ENCODE assay signal across 9 cellular contexts in the genomic region with DNA sequence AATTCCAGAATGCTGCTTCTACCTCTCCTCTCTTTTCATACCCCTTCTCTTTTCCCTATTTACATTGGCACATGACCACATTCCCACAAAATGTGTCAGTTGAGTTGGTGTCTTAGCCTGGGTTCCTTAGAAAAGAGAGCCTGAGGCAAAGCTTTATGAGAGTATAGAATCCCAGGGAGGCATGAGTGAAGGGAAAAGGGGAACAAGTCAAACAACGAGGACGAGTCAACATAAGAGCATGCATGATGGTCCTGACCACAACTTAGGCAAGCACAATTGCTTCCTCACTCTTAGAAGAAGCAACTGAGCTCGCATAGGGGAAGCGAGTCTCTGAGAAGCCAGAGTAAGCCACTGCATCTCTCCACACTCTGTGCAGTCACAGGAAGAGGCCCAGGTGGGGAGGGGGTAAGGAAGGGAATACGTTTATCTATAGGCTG. TPM values are rescaled to one million over a fixed set of nuclear protein-coding genes. Genes with fewer than 3 reads are reported as not detected.
DNase-seq lines count a peak whose midpoint lies in the region; ATAC-seq lines count a peak whose summit lies in the region.
"Had no signal": no experiment of that assay in that cellular context is flagged by ENCODE, and none has a peak within 500 bp of the region (broad histone marks: within the 10 kb centered on the region; RNA-seq: fewer than 3 reads in every experiment).

No MANE protein-coding gene starts in this region.

- ATAC-seq in stimulated activated naive B cell treated with anti-CD40 and anti-IgM and Interleukin-4, amounts not matched to agents 10 μg/mL and 1 μg/mL and 100 μg/mL, for 72 hours (replicated peaks) = peak; percentile 88 to 93
- no peak for ATAC-seq in HG03460 (IDR thresholded peaks at IDR 0.05; ENCODE audit: unreplicated experiment)

- no peaks in the 10 kb centered on the region for H3K36me3 Mint-ChIP-seq in activated CD4-positive, alpha-beta T cell treated with anti-CD3 and anti-CD28 coated beads, Interleukin-2, amount 10 ng/mL, durations not matched to agents 24 days and 14 days (ENCODE audit: low read depth)
- no peaks in the 10 kb centered on the region for H3K36me3 Mint-ChIP-seq in stimulated activated naive B cell treated with anti-CD40 and anti-IgM and Interleukin-4, amounts not matched to agents 10 μg/mL and 1 μg/mL and 100 μg/mL, for 72 hours

- DNase-seq in activated CD4-positive, alpha-beta T cell treated with anti-CD3 and anti-CD28 coated beads, Interleukin-2, amount 10 ng/mL, durations not matched to agents 24 days and 14 days = peak; percentile 74
- no peak for DNase-seq in activated CD4-positive, alpha-beta T cell treated with anti-CD3 and anti-CD28 coated beads for 4 hours
- DNase-seq in SKM-1 (lab: John Stamatoyannopoulos, UW; ENCODE audit: unreplicated experiment) = peak; percentile 94
- peak; percentile 52 for DNase-seq in fibroblast of peridontal ligament (ENCODE audit: extremely low read depth)
- DNase-seq in stimulated activated naive B cell treated with anti-CD40 and anti-IgM and Interleukin-4, amounts not matched to agents 10 μg/mL and 1 μg/mL and 100 μg/mL, for 72 hours = no peak
- DNase-seq in COLO668 (lab: John Stamatoyannopoulos, UW; ENCODE audit: unreplicated experiment) = no peak
- DNase-seq in stimulated activated naive CD4-positive, alpha-beta T cell treated with Interleukin-2 at 50 U/mL for 16 hours (lab: John Stamatoyannopoulos, UW) = no peak
- DNase-seq: activated CD4-positive, alpha-beta T cell treated with anti-CD3 and anti-CD28 coated beads for 48 hours had no signal

- H3K27me3 Mint-ChIP-seq in activated CD4-positive, alpha-beta T cell treated with anti-CD3 and anti-CD28 coated beads, Interleukin-2, amount 10 ng/mL, durations not matched to agents 24 days and 14 days = no peaks in the 10 kb centered on the region
- no peaks in the 10 kb centered on the region for H3K27me3 Mint-ChIP-seq in stimulated activated naive B cell treated with anti-CD40 and anti-IgM and Interleukin-4, amounts not matched to agents 10 μg/mL and 1 μg/mL and 100 μg/mL, for 72 hours

- H3K27ac Mint-ChIP-seq in activated CD4-positive, alpha-beta T cell treated with anti-CD3 and anti-CD28 coated beads, Interleukin-2, amount 10 ng/mL, durations not matched to agents 24 days and 14 days = peak overlapping the region; percentile 10
- no peak overlapping the region for H3K27ac Mint-ChIP-seq in stimulated activated naive B cell treated with anti-CD40 and anti-IgM and Interleukin-4, amounts not matched to agents 10 μg/mL and 1 μg/mL and 100 μg/mL, for 72 hours

- H3K4me1 Mint-ChIP-seq in activated CD4-positive, alpha-beta T cell treated with anti-CD3 and anti-CD28 coated beads, Interleukin-2, amount 10 ng/mL, durations not matched to agents 24 days and 14 days = peaks cover 8% of the 10 kb centered on the region
- peaks cover 2 to 10% of the 10 kb centered on the region in 2 donors for H3K4me1 Mint-ChIP-seq in stimulated activated naive B cell treated with anti-CD40 and anti-IgM and Interleukin-4, amounts not matched to agents 10 μg/mL and 1 μg/mL and 100 μg/mL, for 72 hours

- H3K4me3 Mint-ChIP-seq in activated CD4-positive, alpha-beta T cell treated with anti-CD3 and anti-CD28 coated beads, Interleukin-2, amount 10 ng/mL, durations not matched to agents 24 days and 14 days = no peak overlapping the region
- no peak overlapping the region for H3K4me3 Mint-ChIP-seq in stimulated activated naive B cell treated with anti-CD40 and anti-IgM and Interleukin-4, amounts not matched to agents 10 μg/mL and 1 μg/mL and 100 μg/mL, for 72 hours

- intact Hi-C loops in activated CD4-positive, alpha-beta T cell treated with anti-CD3 and anti-CD28 coated beads, Interleukin-2, amount 10 ng/mL, durations not matched to agents 24 days and 14 days (cut with micrococcal nuclease) = no loop called here

- H3K9me3 Mint-ChIP-seq in activated CD4-positive, alpha-beta T cell treated with anti-CD3 and anti-CD28 coated beads, Interleukin-2, amount 10 ng/mL, durations not matched to agents 24 days and 14 days = no peaks in the 10 kb centered on the region
- no peaks in the 10 kb centered on the region for H3K9me3 Mint-ChIP-seq in stimulated activated naive B cell treated with anti-CD40 and anti-IgM and Interleukin-4, amounts not matched to agents 10 μg/mL and 1 μg/mL and 100 μg/mL, for 72 hours

RNA-seq across cellular contexts. Expression of gene ZNF774, which starts 15.4 kb away (rescaled TPM):
- total RNA-seq in activated CD4-positive, alpha-beta T cell treated with anti-CD3 and anti-CD28 coated beads, Interleukin-2, amount 10 ng/mL, durations not matched to agents 24 days and 14 days = 1.2 and 2.3 TPM in 2 replicates

RNA-seq across cellular contexts. Expression of gene IQGAP1, which starts 51.3 kb away (rescaled TPM):
- total RNA-seq in activated CD4-positive, alpha-beta T cell treated with anti-CD3 and anti-CD28 coated beads, Interleukin-2, amount 10 ng/mL, durations not matched to agents 24 days and 14 days = 154 and 160 TPM in 2 replicates

Comparison
In these comparisons a context has a peak if more than half of its experiments do, and no peak if none do; other contexts are left out.
1. DNase-seq: peak in activated CD4-positive, alpha-beta T cell treated with anti-CD3 and anti-CD28 coated beads, Interleukin-2, amount 10 ng/mL, durations not matched to agents 24 days and 14 days (single experiment), SKM-1 (single experiment) and fibroblast of peridontal ligament (single experiment); none in activated CD4-positive, alpha-beta T cell treated with anti-CD3 and anti-CD28 coated beads for 4 hours (0 of 2), stimulated activated naive B cell treated with anti-CD40 and anti-IgM and Interleukin-4, amounts not matched to agents 10 μg/mL and 1 μg/mL and 100 μg/mL, for 72 hours (single experiment), COLO668 (single experiment) and stimulated activated naive CD4-positive, alpha-beta T cell treated with Interleukin-2 at 50 U/mL for 16 hours (single experiment).